In the genomic region with DNA sequence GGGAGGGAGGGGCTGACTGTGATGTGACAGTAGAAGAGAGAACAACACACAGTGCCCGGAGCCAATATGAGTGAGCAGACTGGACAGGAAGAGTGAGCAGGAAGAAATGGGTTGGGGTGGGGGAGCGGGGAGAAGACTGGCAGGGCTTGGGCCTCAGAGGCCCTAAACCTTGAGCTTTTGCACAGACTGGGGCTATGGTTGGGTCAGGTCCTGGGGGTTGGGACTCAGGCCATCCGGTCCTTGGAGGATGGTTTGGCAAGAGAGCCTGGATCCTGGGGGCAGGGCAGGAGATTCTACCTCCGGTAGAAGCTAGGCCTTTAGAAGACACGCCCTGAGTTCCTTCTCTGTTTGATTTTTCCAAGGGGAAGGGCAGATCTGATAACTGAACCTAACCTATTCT, we compare ENCODE assay signal across 9 cellular contexts. TPM values are rescaled to one million over a fixed set of nuclear protein-coding genes. Genes with fewer than 3 reads are reported as not detected.
A peak's percentile ranks its signal among the peaks of the same experiment; 100 is the strongest.
DNase-seq lines count a peak whose midpoint lies in the region; ATAC-seq, FAIRE-seq and TF ChIP-seq lines count a peak whose summit lies in the region.
"Had no signal": no experiment of that assay in that cellular context is flagged by ENCODE, and none has a peak within 500 bp of the region (broad histone marks: within the 10 kb centered on the region; RNA-seq: fewer than 3 reads in every experiment).

No MANE protein-coding gene starts in this region.

- H3K4me2 ChIP-seq in endothelial cell of umbilical vein (ENCODE audit: insufficient read depth, low read length): peak overlapping the region; percentile 84

- CTCF ChIA-PET in Panc1 (lab: Charles Lee): interaction anchor here (0.6 kb wide), 1 partner anchor 50 kb away, joined by 4 read pairs; no protein-coding TSS in a partner anchor
- CTCF ChIA-PET in endothelial cell of umbilical vein (lab: Charles Lee): interaction anchor here (0.8 to 4.6 kb wide), 10 partner anchors 11 to 453 kb away, joined by 3 to 50 read pairs (median 6); a partner anchor contains a TSS

- no peak for TF ChIP-seq EP300 in ovary (IDR thresholded peaks at IDR 0.05)

- TF ChIP-seq POLR2A in endothelial cell of umbilical vein (IDR thresholded peaks at IDR 0.05; ENCODE audit: low read depth, low read length) (peak; percentile 75), ovary (IDR thresholded peaks at IDR 0.05) (no peak)

- no peaks in the 10 kb centered on the region for H3K9me1 ChIP-seq in endothelial cell of umbilical vein (replicated peaks; ENCODE audit: control insufficient read depth, extremely low read depth, insufficient read depth, low read length)

- TF ChIP-seq CTCF in Panc1 (IDR thresholded peaks at IDR 0.05): no peak
- no peak for TF ChIP-seq CTCF in endothelial cell of umbilical vein (IDR thresholded peaks at IDR 0.05; ENCODE audit: extremely low read depth in 1 of 2, insufficient read depth in 1 of 2, low read depth in 1 of 2, low read length in 2 of 2)
- TF ChIP-seq CTCF in ovary (IDR thresholded peaks at IDR 0.05): no peak

- BruUV-seq in Panc1 (replicated peaks; lab: Mats Ljungman, UMichigan) (no TSS peak), endothelial cell of umbilical vein (replicated peaks; lab: Mats Ljungman, UMichigan) (no TSS peak)

- H2AFZ ChIP-seq in endothelial cell of umbilical vein (ENCODE audit: low read depth, low read length): peak overlapping the region; percentile 96

- peak overlapping the region; percentile 71; the same call in 1 of the 2 replicates for H3K27ac ChIP-seq in Panc1 (ENCODE audit: low read length)
- peak overlapping the region; percentile 66 for H3K27ac ChIP-seq in endothelial cell of umbilical vein (ENCODE audit: insufficient read depth, low read depth, low read length)
- H3K27ac ChIP-seq in ovary: peak overlapping the region; percentile 95 to 97

- H4K20me1 ChIP-seq in endothelial cell of umbilical vein (replicated peaks; ENCODE audit: control insufficient read depth, extremely low read depth, insufficient read depth, low read length): no peaks in the 10 kb centered on the region

- intact Hi-C loops in Panc1 (cut with micrococcal nuclease; ENCODE audit: unreplicated experiment) (no loop called here), endothelial cell of umbilical vein (cut with micrococcal nuclease) (loop anchor here (1.0 to 2.0 kb wide), 2 partner anchors 40 to 46 kb away; a partner anchor contains a TSS), ovary (cut with DNase I) (loop anchor here in 1 of 4 donors (5.0 kb wide), 1 partner anchor 79 kb away; no protein-coding TSS in a partner anchor)

- POLR2A ChIA-PET in Panc1 (lab: Charles Lee): interaction anchor here (0.6 kb wide), 2 partner anchors 37 to 67 kb away, joined by 3 to 8 read pairs; no protein-coding TSS in a partner anchor
- POLR2A ChIA-PET in endothelial cell of umbilical vein (lab: Charles Lee): interaction anchor here (0.7 kb wide), 1 partner anchor 12 kb away, joined by 5 read pairs; a partner anchor contains a TSS

- H3K27me3 ChIP-seq in Panc1 (ENCODE audit: control insufficient read depth, insufficient read depth, low read length) (no peaks in the 10 kb centered on the region), endothelial cell of umbilical vein (ENCODE audit: control insufficient read depth in 2 of 2, insufficient read depth in 2 of 2, low read length in 2 of 2) (no peaks in the 10 kb centered on the region), ovary (no peaks in the 10 kb centered on the region)

- in situ Hi-C loops in Panc1 (cut with HindIII; ENCODE audit: low pct_unique_long_range_greater_than_20kb, low sequenced_read_pairs): no loop called here

- peak overlapping the region; percentile 52 for H3K9ac ChIP-seq in endothelial cell of umbilical vein (replicated peaks; ENCODE audit: extremely low read depth, insufficient read depth, low read length)

- FAIRE-seq in endothelial cell of umbilical vein (lab: Jason Lieb, UNC): peak; percentile 96

- H3K4me1 ChIP-seq in Panc1 (ENCODE audit: control insufficient read depth, insufficient read depth, low read length) (peaks cover 6% of the 10 kb centered on the region; the same call in 1 of the 2 replicates), endothelial cell of umbilical vein (ENCODE audit: control insufficient read depth, extremely low read depth, insufficient read depth, low read length) (peaks cover 24% of the 10 kb centered on the region), ovary (ENCODE audit: insufficient read depth) (peaks cover 11% of the 10 kb centered on the region)

- no peaks in the 10 kb centered on the region; the same call in 1 of the 2 replicates for H3K36me3 ChIP-seq in Panc1 (ENCODE audit: control insufficient read depth, insufficient read depth, low read length)
- H3K36me3 ChIP-seq in endothelial cell of umbilical vein (ENCODE audit: control insufficient read depth in 2 of 2, extremely low read depth in 1 of 2, insufficient read depth in 2 of 2, low read length in 2 of 2): peaks cover 2 to 15% of the 10 kb centered on the region in 2 experiments
- H3K36me3 ChIP-seq in ovary: no peaks in the 10 kb centered on the region

- H3K79me2 ChIP-seq in endothelial cell of umbilical vein (ENCODE audit: control insufficient read depth, insufficient read depth, low read length): peaks cover 18% of the 10 kb centered on the region

- H3K4me3 ChIP-seq in Panc1 (ENCODE audit: low read depth in 2 of 2, low read length in 2 of 2) (peak overlapping the region; percentile 67 to 75), endothelial cell of umbilical vein (replicated peaks in 1 of 3; ENCODE audit: insufficient read depth in 1 of 3, low read depth in 1 of 3, low read length in 3 of 3) (peak overlapping the region; percentile 58 to 76 (median 60)), ovary (peak overlapping the region; percentile 51)

- dilution Hi-C loops in endothelial cell of umbilical vein (cut with MboI; ENCODE audit: extremely low pct_ligation_motif_present, low sequenced_read_pairs): no loop called here

- WGBS in ovary, 3 donors: 46 to 55% (median 50%) methylated on average over 5 of the region's 5 CpGs

- ATAC-seq in Panc1: peak; percentile 12; the same call in 1 of the 2 replicates
- ATAC-seq in HG02642 (IDR thresholded peaks at IDR 0.05; ENCODE audit: poor library complexity, unreplicated experiment): no peak
- no peak for ATAC-seq in HG02798 (IDR thresholded peaks at IDR 0.05; ENCODE audit: poor library complexity, unreplicated experiment)

- no peaks in the 10 kb centered on the region for H3K9me3 ChIP-seq in Panc1 (ENCODE audit: control insufficient read depth, insufficient read depth, low read depth, low read length)
- no peaks in the 10 kb centered on the region for H3K9me3 ChIP-seq in endothelial cell of umbilical vein (replicated peaks; ENCODE audit: control insufficient read depth, insufficient read depth, low read length)
- no peaks in the 10 kb centered on the region for H3K9me3 ChIP-seq in ovary

- DNase-seq in EL (peak; percentile 40), Panc1 (ENCODE audit: low read depth, low spot score) (no peak), endothelial cell of umbilical vein (ENCODE audit: low read depth, low spot score) (peak; percentile 40), ovary (peak in 2 of 5 donors; percentile 21 to 45), globus pallidus (ENCODE audit: low spot score) (no peak), NCI-H526 treated with DMSO at 0.1 percent for 48 hours (lab: John Stamatoyannopoulos, UW) (no peak)

RNA-seq across cellular contexts. Expression of a gene that starts 1.1 kb away (rescaled TPM):
- total RNA-seq in Panc1 (2021; ENCODE audit: unreplicated experiment) (22.7 TPM), endothelial cell of umbilical vein (51.0 and 56.7 TPM in 2 replicates), ovary (10 to 100 TPM; 10.2 to 71.2 (median 35.7) TPM)
- 32.8 TPM for polyA plus RNA-seq in Panc1 (2012; ENCODE audit: insufficient read length)
- polyA plus RNA-seq in endothelial cell of umbilical vein (33.8 and 47.2 TPM in 2 replicates), ovary (10 to 100 TPM; 21.6 to 33.0 TPM)
- 13.0 and 19.6 TPM in 2 replicates for polyA plus RNA-seq in endothelial cell of umbilical vein (2011; cell fraction: cytosol; rRNA removed)
- polyA plus RNA-seq in endothelial cell of umbilical vein (2011; cell fraction: nucleus; rRNA removed): 118 and 122 TPM in 2 replicates
- 32.6 and 43.6 TPM in 2 replicates for polyA plus RNA-seq in endothelial cell of umbilical vein (2012)
- polyA minus RNA-seq in endothelial cell of umbilical vein: 20.5 and 32.0 TPM in 2 replicates
- polyA minus RNA-seq in endothelial cell of umbilical vein (2011; cell fraction: cytosol; rRNA and poly(A)+ RNA removed): 17.9 TPM
- polyA minus RNA-seq in endothelial cell of umbilical vein (2011; cell fraction: nucleus; rRNA and poly(A)+ RNA removed): 34.1 and 47.1 TPM in 2 replicates

RNA-seq across cellular contexts. Expression of a gene that starts 10.9 kb away (rescaled TPM):
- total RNA-seq in Panc1 (2021; ENCODE audit: unreplicated experiment) (1.7 TPM), endothelial cell of umbilical vein (0.71 and 1.0 TPM in 2 replicates), ovary (1 to 10 TPM in 6 of 7 donors, under 1 TPM in 1; 0.95 to 5.0 (median 1.9) TPM)
- polyA plus RNA-seq in Panc1 (2012; ENCODE audit: insufficient read length): 4.4 TPM
- polyA plus RNA-seq in endothelial cell of umbilical vein (0.99 and 1.0 TPM in 2 replicates), ovary (1 to 10 TPM; 1.5 to 2.8 TPM)
- polyA plus RNA-seq in endothelial cell of umbilical vein (2011; cell fraction: cytosol; rRNA removed): 0.54 and 0.97 TPM in 2 replicates
- 4.6 and 5.7 TPM in 2 replicates for polyA plus RNA-seq in endothelial cell of umbilical vein (2011; cell fraction: nucleus; rRNA removed)
- polyA plus RNA-seq in endothelial cell of umbilical vein (2012): 0.95 and 2.3 TPM in 2 replicates
- polyA minus RNA-seq in endothelial cell of umbilical vein: 0.89 and 1.4 TPM in 2 replicates
- polyA minus RNA-seq in endothelial cell of umbilical vein (2011; cell fraction: cytosol; rRNA and poly(A)+ RNA removed): not detected
- 0.72 TPM in 1 of 2 replicates, not detected in the other for polyA minus RNA-seq in endothelial cell of umbilical vein (2011; cell fraction: nucleus; rRNA and poly(A)+ RNA removed)
- total RNA-seq: M059J had no signal

RNA-seq across cellular contexts. Expression of a gene that starts 11.3 kb away (rescaled TPM):
- total RNA-seq in Panc1 (2021; ENCODE audit: unreplicated experiment) (117 TPM), endothelial cell of umbilical vein (171 and 174 TPM in 2 replicates), ovary (100 to 1,000 TPM in 4 of 7 donors, 10 to 100 TPM in 3; 17.5 to 129 (median 105) TPM)
- polyA plus RNA-seq in Panc1 (2012; ENCODE audit: insufficient read length): 92.1 TPM
- polyA plus RNA-seq in endothelial cell of umbilical vein (33.6 and 33.9 TPM in 2 replicates), ovary (10 to 100 TPM; 31.5 to 60.1 TPM)
- polyA plus RNA-seq in endothelial cell of umbilical vein (2011; cell fraction: cytosol; rRNA removed): 45.5 and 63.4 TPM in 2 replicates
- polyA plus RNA-seq in endothelial cell of umbilical vein (2011; cell fraction: nucleus; rRNA removed): 66.3 and 72.8 TPM in 2 replicates
- polyA plus RNA-seq in endothelial cell of umbilical vein (2012): 124 and 128 TPM in 2 replicates
- polyA minus RNA-seq in endothelial cell of umbilical vein: 134 and 138 TPM in 2 replicates
- polyA minus RNA-seq in endothelial cell of umbilical vein (2011; cell fraction: cytosol; rRNA and poly(A)+ RNA removed): 37.8 TPM
- polyA minus RNA-seq in endothelial cell of umbilical vein (2011; cell fraction: nucleus; rRNA and poly(A)+ RNA removed): 22.0 and 26.6 TPM in 2 replicates

RNA-seq across cellular contexts. Expression of a gene that starts 18.8 kb away (rescaled TPM):
- total RNA-seq in Panc1 (2021; ENCODE audit: unreplicated experiment) (43.4 TPM), endothelial cell of umbilical vein (65.1 and 75.2 TPM in 2 replicates), ovary (10 to 100 TPM; 30.4 to 55.2 (median 38.6) TPM)
- 58.5 TPM for polyA plus RNA-seq in Panc1 (2012; ENCODE audit: insufficient read length)
- polyA plus RNA-seq in endothelial cell of umbilical vein (58.4 and 68.6 TPM in 2 replicates), ovary (10 to 100 TPM; 31.7 to 60.6 TPM)
- polyA plus RNA-seq in endothelial cell of umbilical vein (2011; cell fraction: cytosol; rRNA removed): 107 and 110 TPM in 2 replicates
- polyA plus RNA-seq in endothelial cell of umbilical vein (2011; cell fraction: nucleus; rRNA removed): 80.7 and 94.6 TPM in 2 replicates
- 72.7 and 84.3 TPM in 2 replicates for polyA plus RNA-seq in endothelial cell of umbilical vein (2012)
- polyA minus RNA-seq in endothelial cell of umbilical vein: 31.5 and 31.8 TPM in 2 replicates
- polyA minus RNA-seq in endothelial cell of umbilical vein (2011; cell fraction: cytosol; rRNA and poly(A)+ RNA removed): 18.1 TPM
- polyA minus RNA-seq in endothelial cell of umbilical vein (2011; cell fraction: nucleus; rRNA and poly(A)+ RNA removed): 13.0 and 19.6 TPM in 2 replicates

RNA-seq across cellular contexts. Expression of a gene that starts 35.5 kb away (rescaled TPM):
- total RNA-seq in Panc1 (2021; ENCODE audit: unreplicated experiment) (23.4 TPM), endothelial cell of umbilical vein (5.1 and 5.5 TPM in 2 replicates), ovary (1 to 10 TPM; 2.5 to 6.1 (median 4.1) TPM)
- polyA plus RNA-seq in Panc1 (2012; ENCODE audit: insufficient read length): 45.8 TPM
- polyA plus RNA-seq in endothelial cell of umbilical vein (5.9 and 6.5 TPM in 2 replicates), ovary (1 to 10 TPM; 1.8 to 5.0 TPM)
- polyA plus RNA-seq in endothelial cell of umbilical vein (2011; cell fraction: cytosol; rRNA removed): 1.6 and 2.1 TPM in 2 replicates
- 42.3 and 47.5 TPM in 2 replicates for polyA plus RNA-seq in endothelial cell of umbilical vein (2011; cell fraction: nucleus; rRNA removed)
- 4.4 and 4.5 TPM in 2 replicates for polyA plus RNA-seq in endothelial cell of umbilical vein (2012)
- polyA minus RNA-seq in endothelial cell of umbilical vein: 1.4 and 2.1 TPM in 2 replicates
- polyA minus RNA-seq in endothelial cell of umbilical vein (2011; cell fraction: cytosol; rRNA and poly(A)+ RNA removed): 30.8 TPM
- polyA minus RNA-seq in endothelial cell of umbilical vein (2011; cell fraction: nucleus; rRNA and poly(A)+ RNA removed): 2.9 and 4.3 TPM in 2 replicates

Comparison
In these comparisons a context has a peak if more than half of its experiments do, and no peak if none do; other contexts are left out.
1. DNase-seq: peak in EL (single experiment) and endothelial cell of umbilical vein (single experiment); none in Panc1 (single experiment), globus pallidus (single experiment) and NCI-H526 treated with DMSO at 0.1 percent for 48 hours (single experiment).
2. Peak in every context shown above with its lines, with median percentiles within 50 percentile points of each other: H3K27ac ChIP-seq and H3K4me3 ChIP-seq.